8 cellular contexts compared by ENCODE assay signal in the genomic region with DNA sequence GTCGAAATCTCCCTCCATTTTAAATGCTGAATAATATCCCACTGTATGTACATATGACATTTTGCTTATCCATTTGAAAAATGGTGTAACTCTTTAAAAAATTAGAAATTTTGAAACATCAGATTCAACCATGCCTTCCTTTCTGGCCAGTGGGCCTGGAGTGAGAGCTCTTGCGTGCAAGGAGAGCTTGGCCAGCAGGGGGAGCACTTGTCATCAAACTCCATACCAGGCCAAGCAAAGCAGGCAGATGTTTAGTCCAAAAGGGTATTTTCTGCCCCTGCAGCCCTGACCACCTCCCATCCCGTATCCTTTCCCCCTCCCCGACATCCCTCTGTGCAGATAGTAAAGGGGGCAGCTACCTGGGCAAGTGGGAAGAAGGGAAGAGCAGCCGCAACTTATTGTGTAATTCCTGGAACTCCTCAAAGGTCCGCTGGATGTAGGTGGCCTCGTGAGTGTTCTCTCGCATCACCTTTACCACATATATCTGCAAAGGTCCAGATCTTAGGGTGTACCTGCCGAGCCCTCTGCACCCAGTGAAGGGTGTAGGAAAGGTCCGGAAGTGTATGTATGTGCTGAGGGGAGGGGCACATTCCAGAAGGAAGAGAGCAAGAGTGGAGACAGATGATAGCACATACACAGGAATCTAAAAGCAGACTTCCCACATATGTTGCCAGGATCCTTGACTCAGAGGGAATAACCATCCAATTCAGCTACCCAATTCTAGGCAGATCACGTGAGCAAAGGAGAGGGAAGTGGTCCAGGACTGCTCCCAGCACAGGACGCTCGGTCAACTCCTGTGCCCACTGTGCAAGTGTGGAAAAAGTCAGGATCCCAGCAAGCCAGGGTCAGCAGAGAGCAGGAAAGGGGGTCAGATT. TPM values are rescaled to one million over a fixed set of nuclear protein-coding genes. Genes with fewer than 3 reads are reported as not detected.
DNase-seq lines count a peak whose midpoint lies in the region; ATAC-seq, FAIRE-seq and TF ChIP-seq lines count a peak whose summit lies in the region.

No MANE protein-coding gene starts in this region.

- no peaks in the 10 kb centered on the region for H3K4me1 Mint-ChIP-seq in activated T-helper 2 cell treated with anti-CD3 and anti-CD28 coated beads, Interferon-gamma antibody, Interleukin-2, Interleukin-4, amounts not matched to agents 10 μg/mL and 5 μg/mL and 100 μg/mL, durations not matched to agents 14 hours and 24 hours and 36 hours (ENCODE audit: low read depth)

- FAIRE-seq in D721Med (lab: Jason Lieb, UNC): peak; percentile 6

- no peaks in the 10 kb centered on the region for H3K27me3 Mint-ChIP-seq in activated T-helper 2 cell treated with anti-CD3 and anti-CD28 coated beads, Interferon-gamma antibody, Interleukin-2, Interleukin-4, amounts not matched to agents 10 μg/mL and 5 μg/mL and 100 μg/mL, durations not matched to agents 14 hours and 24 hours and 36 hours (ENCODE audit: low read depth)

- H3K27ac Mint-ChIP-seq in activated T-helper 2 cell treated with anti-CD3 and anti-CD28 coated beads, Interferon-gamma antibody, Interleukin-2, Interleukin-4, amounts not matched to agents 10 μg/mL and 5 μg/mL and 100 μg/mL, durations not matched to agents 14 hours and 24 hours and 36 hours: no peak overlapping the region

- no peak overlapping the region for H3K4me3 Mint-ChIP-seq in activated T-helper 2 cell treated with anti-CD3 and anti-CD28 coated beads, Interferon-gamma antibody, Interleukin-2, Interleukin-4, amounts not matched to agents 10 μg/mL and 5 μg/mL and 100 μg/mL, durations not matched to agents 14 hours and 24 hours and 36 hours (ENCODE audit: low read depth)

- H3K36me3 Mint-ChIP-seq in activated T-helper 2 cell treated with anti-CD3 and anti-CD28 coated beads, Interferon-gamma antibody, Interleukin-2, Interleukin-4, amounts not matched to agents 10 μg/mL and 5 μg/mL and 100 μg/mL, durations not matched to agents 14 hours and 24 hours and 36 hours (ENCODE audit: low read depth): peaks cover 32% of the 10 kb centered on the region

- no peak for ATAC-seq in HG03521 (IDR thresholded peaks at IDR 0.05; ENCODE audit: unreplicated experiment)

- intact Hi-C loops in activated T-helper 2 cell treated with anti-CD3 and anti-CD28 coated beads, Interferon-gamma antibody, Interleukin-2, Interleukin-4, amounts not matched to agents 10 μg/mL and 5 μg/mL and 100 μg/mL, durations not matched to agents 14 hours and 24 hours and 36 hours (cut with micrococcal nuclease): loop anchor here (1.0 kb wide), 1 partner anchor 72 kb away; no protein-coding TSS in a partner anchor

- TF ChIP-seq CTCF in D721Med (IDR thresholded peaks at IDR 0.05; ENCODE audit: insufficient read depth, missing control alignments): peak; percentile 99
- TF ChIP-seq CTCF in fibroblast of the aortic adventitia (IDR thresholded peaks at IDR 0.05; ENCODE audit: insufficient read depth, low read length): peak; percentile 87

- H3K4me3 ChIP-seq in fibroblast of the aortic adventitia (ENCODE audit: low read depth, low read length): no peak overlapping the region

- H3K9me3 Mint-ChIP-seq in activated T-helper 2 cell treated with anti-CD3 and anti-CD28 coated beads, Interferon-gamma antibody, Interleukin-2, Interleukin-4, amounts not matched to agents 10 μg/mL and 5 μg/mL and 100 μg/mL, durations not matched to agents 14 hours and 24 hours and 36 hours: no peaks in the 10 kb centered on the region

- DNase-seq in D721Med (ENCODE audit: insufficient read length, low spot score) (peak; percentile 69), KG1 (lab: John Stamatoyannopoulos, UW) (peak; percentile 14), SHP77 (lab: John Stamatoyannopoulos, UW) (peak; percentile 62 to 68), fibroblast of the aortic adventitia (ENCODE audit: low read depth) (peak; percentile 93), non-pigmented ciliary epithelial cell (ENCODE audit: low read depth) (peak; percentile 60), substantia nigra (lab: John Stamatoyannopoulos, UW) (peak in 42 of 49 donors; percentile 13 to 81 (median 58))
- DNase-seq in activated T-helper 2 cell treated with anti-CD3 and anti-CD28 coated beads, Interferon-gamma antibody, Interleukin-2, Interleukin-4, amounts not matched to agents 10 μg/mL and 5 μg/mL and 100 μg/mL, durations not matched to agents 14 hours and 24 hours and 36 hours (ENCODE audit: low spot score): peak; percentile 63

- H3K27ac ChIP-seq in substantia nigra (ENCODE audit: low read depth, low read length, poor library complexity, severe bottlenecking): no peak overlapping the region

RNA-seq across cellular contexts. Expression of a gene that starts 19.9 kb away (rescaled TPM):
- 63.4 and 64.3 TPM in 2 replicates for total RNA-seq in activated T-helper 2 cell treated with anti-CD3 and anti-CD28 coated beads, Interferon-gamma antibody, Interleukin-2, Interleukin-4, amounts not matched to agents 10 μg/mL and 5 μg/mL and 100 μg/mL, durations not matched to agents 14 hours and 24 hours and 36 hours
- total RNA-seq in fibroblast of the aortic adventitia (ENCODE audit: low replicate concordance): 20.0 and 30.3 TPM in 2 replicates

Comparison
In these comparisons a context has a peak if more than half of its experiments do, and no peak if none do; other contexts are left out.
1. DNase-seq: peak in every context shown above with its lines; median percentile 93 in fibroblast of the aortic adventitia; 69 in D721Med; 65 in SHP77; 63 in activated T-helper 2 cell treated with anti-CD3 and anti-CD28 coated beads, Interferon-gamma antibody, Interleukin-2, Interleukin-4, amounts not matched to agents 10 μg/mL and 5 μg/mL and 100 μg/mL, durations not matched to agents 14 hours and 24 hours and 36 hours; 60 in non-pigmented ciliary epithelial cell; 58 in substantia nigra; 14 in KG1.